ENCODE assay signal across 7 cellular contexts in genomic region chrX:2627272-2627867, GRCh38.
DNase-seq lines count a peak whose midpoint lies in the region; ATAC-seq and TF ChIP-seq lines count a peak whose summit lies in the region.

No MANE protein-coding gene starts in this region.

- peaks cover 86% of the 10 kb centered on the region for H3K36me3 Mint-ChIP-seq in activated CD4-positive, alpha-beta T cell treated with anti-CD3 and anti-CD28 coated beads for 36 hours (ENCODE audit: low read depth)

- peaks cover 37% of the 10 kb centered on the region for H3K9me3 Mint-ChIP-seq in activated CD4-positive, alpha-beta T cell treated with anti-CD3 and anti-CD28 coated beads for 36 hours (ENCODE audit: low read depth)

- H3K27me3 Mint-ChIP-seq in activated CD4-positive, alpha-beta T cell treated with anti-CD3 and anti-CD28 coated beads for 36 hours: no peaks in the 10 kb centered on the region

- no peaks in the 10 kb centered on the region for H3K4me1 ChIP-seq in gastrocnemius medialis

- ATAC-seq in GM18870 (IDR thresholded peaks at IDR 0.05; ENCODE audit: unreplicated experiment) (peak; percentile 67), HG03135 (IDR thresholded peaks at IDR 0.05; ENCODE audit: unreplicated experiment) (peak; percentile 68), gastrocnemius medialis (peak in 1 of 2 donors; percentile 46)
- ATAC-seq in activated CD4-positive, alpha-beta T cell treated with anti-CD3 and anti-CD28 coated beads for 36 hours: peak; percentile 83

- no peak for TF ChIP-seq POLR2A in gastrocnemius medialis (IDR thresholded peaks at IDR 0.05)

- H3K9me3 ChIP-seq in gastrocnemius medialis: peaks cover 0 to under 1% (median 0%) of the 10 kb centered on the region in 3 donors

- H3K27ac ChIP-seq in gastrocnemius medialis: no peak overlapping the region

- H3K4me3 Mint-ChIP-seq in activated CD4-positive, alpha-beta T cell treated with anti-CD3 and anti-CD28 coated beads for 36 hours: no peak overlapping the region

- CTCF ChIA-PET in activated CD4-positive, alpha-beta T cell treated with anti-CD3 and anti-CD28 coated beads for 36 hours (lab: Charles Lee): no interaction called here

- H3K27me3 ChIP-seq in gastrocnemius medialis: no peaks in the 10 kb centered on the region

- H3K27ac Mint-ChIP-seq in activated CD4-positive, alpha-beta T cell treated with anti-CD3 and anti-CD28 coated beads for 36 hours: peak overlapping the region; percentile 23

- peak; percentile 69 for DNase-seq in activated CD4-positive, alpha-beta T cell treated with anti-CD3 and anti-CD28 coated beads for 36 hours
- peak; percentile 12 for DNase-seq in fibroblast of the conjunctiva (ENCODE audit: low read depth)
- DNase-seq in gastrocnemius medialis: peak in 1 of 2 donors; percentile 28
- DNase-seq in nucleus accumbens (lab: John Stamatoyannopoulos, UW): no peak
- no peak for DNase-seq in NCI-H345 (lab: John Stamatoyannopoulos, UW)

- intact Hi-C loops in activated CD4-positive, alpha-beta T cell treated with anti-CD3 and anti-CD28 coated beads for 36 hours (cut with DNase I, micrococcal nuclease): loop anchor here (1.0 to 2.0 kb wide), 3 partner anchors 19 to 979 kb away; partner anchors contain the start of genes DHRSX (in 1 of the 2) and ZBED1 (in 1 of the 2)
- intact Hi-C loops in gastrocnemius medialis (cut with DNase I; ENCODE audit: low total_unique reads): no loop called here

- H3K4me1 Mint-ChIP-seq in activated CD4-positive, alpha-beta T cell treated with anti-CD3 and anti-CD28 coated beads for 36 hours: peaks cover 36% of the 10 kb centered on the region

- in situ Hi-C loops in gastrocnemius medialis (cut with MboI; ENCODE audit: low sequenced_read_pairs in 4 of 4): loop anchor here in 1 of 4 donors (25.0 kb wide), 1 partner anchor 1640 kb away; no protein-coding TSS in a partner anchor

- no peak overlapping the region for H3K4me3 ChIP-seq in gastrocnemius medialis

- POLR2A ChIA-PET in activated CD4-positive, alpha-beta T cell treated with anti-CD3 and anti-CD28 coated beads for 36 hours (lab: Charles Lee): no interaction called here

- H3K36me3 ChIP-seq in gastrocnemius medialis: peaks cover 0 to 10% of the 10 kb centered on the region in 2 donors

- peak in 3 of 5 experiments; percentile 14 to 38 (median 38) for TF ChIP-seq CTCF in gastrocnemius medialis (IDR thresholded peaks at IDR 0.05 in 4 of 5, conservative IDR thresholded peaks at IDR 0.05 in 1 of 5)

Comparison
In these comparisons a context has a peak if more than half of its experiments do, and no peak if none do; other contexts are left out.
1. DNase-seq: peak in activated CD4-positive, alpha-beta T cell treated with anti-CD3 and anti-CD28 coated beads for 36 hours (single experiment) and fibroblast of the conjunctiva (single experiment); none in nucleus accumbens (0 of 56) and NCI-H345 (single experiment).